34 cellular contexts compared by ENCODE assay signal in the genomic region with DNA sequence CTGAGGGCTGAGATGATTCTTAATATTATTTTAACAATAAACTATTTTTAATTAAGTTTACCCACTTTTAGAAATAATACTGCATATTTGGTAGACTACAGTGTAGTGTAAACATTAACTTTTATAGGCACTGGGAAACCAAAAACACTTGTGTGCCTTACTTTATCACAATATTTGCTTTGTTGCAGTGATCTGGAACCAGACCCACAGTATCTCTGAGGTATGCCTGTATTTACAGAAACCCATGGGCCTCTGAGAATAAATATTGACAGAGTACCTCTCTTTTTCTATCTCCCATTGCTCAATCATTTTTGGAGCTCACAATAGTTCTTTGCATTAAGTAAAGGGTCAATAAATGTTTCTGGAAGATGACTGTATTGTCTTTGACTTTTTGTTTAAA.
DNase-seq lines count a peak whose midpoint lies in the region; ATAC-seq, FAIRE-seq and TF ChIP-seq lines count a peak whose summit lies in the region.
"Had no signal": no experiment of that assay in that cellular context is flagged by ENCODE, and none has a peak within 500 bp of the region (broad histone marks: within the 10 kb centered on the region; RNA-seq: fewer than 3 reads in every experiment).

No MANE protein-coding gene starts in this region.

- no peak overlapping the region for H3K4me3 Mint-ChIP-seq in Caco-2 (ENCODE audit: unreplicated experiment)
- H3K4me3 Mint-ChIP-seq: activated CD8-positive, alpha-beta T cell treated with anti-CD3 and anti-CD28 coated beads, Interleukin-2, amount 10 ng/mL, durations not matched to agents 7 days and 5 days; activated T-helper 17 cell treated with anti-CD3 and anti-CD28 coated beads, Interleukin-2, amount 50 U/mL, for 72 hours; B cell; CD4-positive, alpha-beta memory T cell; central memory CD8-positive, alpha-beta T cell; effector memory CD8-positive, alpha-beta T cell had no signal

- peak; percentile 94 to 100; a peak in 3 of 4 replicates for TF ChIP-seq EP300 in HepG2 (IDR thresholded peaks at IDR 0.05; ENCODE audit: low read depth in 2 of 2, low read length in 2 of 2)
- TF ChIP-seq EP300 in HepG2 (CRISPR knock-in tag; IDR thresholded peaks at IDR 0.05; ENCODE audit: borderline replicate concordance) = peak; percentile 93

- in situ Hi-C loops in HepG2 (cut with HindIII; ENCODE audit: extremely low pct_ligation_motif_present, low pct_unique_long_range_greater_than_20kb) = no loop called here

- intact Hi-C loops in Caco-2 (cut with micrococcal nuclease; ENCODE audit: unreplicated experiment) (loop anchor here (1.0 to 5.0 kb wide), 8 partner anchors 69 to 830 kb away; no protein-coding TSS in a partner anchor), HepG2 (cut with micrococcal nuclease; ENCODE audit: unreplicated experiment) (loop anchor here (1.0 to 5.0 kb wide), 6 partner anchors 70 to 280 kb away; partner anchors contain the start of gene SLCO4C1), posterior cingulate gyrus (cut with DNase I) (no loop called here)

- no peaks in the 10 kb centered on the region for H3K27me3 ChIP-seq in Caco-2 (replicated peaks; ENCODE audit: control insufficient read depth, insufficient read depth, low read length)
- H3K27me3 ChIP-seq in HepG2 (ENCODE audit: control insufficient read depth in 1 of 2, insufficient read depth in 2 of 2, low read length in 2 of 2) = no peaks in the 10 kb centered on the region
- H3K27me3 ChIP-seq: body of pancreas, sigmoid colon, tibial artery, vagina had no signal

- no peak overlapping the region for H3K9ac ChIP-seq in HepG2 (ENCODE audit: insufficient read depth, low read depth, low read length)

- H2AFZ ChIP-seq in HepG2 (ENCODE audit: low read length) = no peak overlapping the region

- H4K20me1 ChIP-seq in HepG2 (ENCODE audit: insufficient read depth, low read length) = no peaks in the 10 kb centered on the region

- H3K79me2 ChIP-seq in HepG2 (ENCODE audit: insufficient read depth, low read length) = no peaks in the 10 kb centered on the region

- peak; percentile 63 for FAIRE-seq in HepG2 (lab: Jason Lieb, UNC)
- FAIRE-seq: G401.6 had no signal

- H3K4me1 ChIP-seq in Caco-2 (peaks cover 36% of the 10 kb centered on the region), HepG2 (ENCODE audit: insufficient read depth, low read length) (peaks cover 41% of the 10 kb centered on the region)
- H3K4me1 ChIP-seq: left ventricle myocardium inferior, psoas muscle, sigmoid colon, tibial artery, vagina had no signal

- DNase-seq in Caco-2 (peak; percentile 57 to 71), HuH-7.5 (ENCODE audit: low spot score) (peak; percentile 7), NCI-H748 treated with DMSO at 0.1 percent for 48 hours (lab: John Stamatoyannopoulos, UW) (peak; percentile 88), HepG2 (ENCODE audit: low spot score) (peak; percentile 96), posterior cingulate gyrus (no peak)
- DNase-seq in stimulated activated CD4-positive, alpha-beta T cell treated with anti-CD3 and anti-CD28 coated beads, Interleukin-4, amount 100 ng/mL, for 4 hours = no peak
- DNase-seq: ACHN; activated CD4-positive, alpha-beta T cell treated with anti-CD3 and anti-CD28 coated beads for 4 hours; activated CD8-positive, alpha-beta T cell treated with anti-CD3 and anti-CD28 coated beads, Interleukin-2, amount 10 ng/mL, durations not matched to agents 7 days and 5 days; activated naive CD4-positive, alpha-beta T cell treated with anti-CD3 and anti-CD28 coated beads, Interleukin-2, amount 50 U/mL, for 16 hours; body of pancreas; CD4-positive, alpha-beta memory T cell; effector memory CD8-positive, alpha-beta T cell; erythroblast; left ventricle myocardium inferior; mesendoderm; NCI-H1092 treated with DMSO at 0.1 percent for 48 hours; NCI-H187 treated with DMSO at 0.1 percent for 48 hours; NCI-H226; OCI-M1; psoas muscle; sigmoid colon; stimulated activated CD4-positive, alpha-beta T cell treated with anti-CD3 and anti-CD28 coated beads, Interleukin-12 subunit alpha, Interleukin-12 subunit beta, amount 100 ng/mL, for 4 hours; stimulated activated CD4-positive, alpha-beta T cell treated with anti-CD3 and anti-CD28 coated beads, Interleukin-4, amount 100 ng/mL, for 1 hour; tibial artery had no signal

- H3K27ac ChIP-seq in HepG2 (ENCODE audit: extremely low read length, insufficient read depth, low read length) = peak overlapping the region; percentile 54
- H3K27ac ChIP-seq: body of pancreas, left ventricle myocardium inferior, psoas muscle, sigmoid colon, tibial artery, vagina had no signal

- no peak overlapping the region for H3K4me3 ChIP-seq in Caco-2 (ENCODE audit: low read depth, low read length)
- H3K4me3 ChIP-seq in HepG2 (replicated peaks in 1 of 3; ENCODE audit: insufficient read depth in 1 of 3, low read depth in 2 of 3, low read length in 3 of 3) = no peak overlapping the region; a peak in 2 of 6 replicates
- H3K4me3 ChIP-seq: body of pancreas, left ventricle myocardium inferior, psoas muscle, sigmoid colon, tibial artery, vagina had no signal

- no peak overlapping the region for H3K27ac Mint-ChIP-seq in Caco-2 (ENCODE audit: unreplicated experiment)
- H3K27ac Mint-ChIP-seq: activated CD8-positive, alpha-beta T cell treated with anti-CD3 and anti-CD28 coated beads, Interleukin-2, amount 10 ng/mL, durations not matched to agents 7 days and 5 days; activated T-helper 17 cell treated with anti-CD3 and anti-CD28 coated beads, Interleukin-2, amount 50 U/mL, for 72 hours; B cell; CD4-positive, alpha-beta memory T cell; effector memory CD8-positive, alpha-beta T cell had no signal

- H3K9me3 Mint-ChIP-seq in Caco-2 (ENCODE audit: unreplicated experiment) = peaks cover 13% of the 10 kb centered on the region
- H3K9me3 Mint-ChIP-seq: activated T-helper 17 cell treated with anti-CD3 and anti-CD28 coated beads, Interleukin-2, amount 50 U/mL, for 72 hours; CD4-positive, alpha-beta memory T cell; central memory CD8-positive, alpha-beta T cell; effector memory CD8-positive, alpha-beta T cell had no signal

- H3K9me3 ChIP-seq in Caco-2 (peaks cover 10% of the 10 kb centered on the region), HepG2 (ENCODE audit: low read length) (peaks cover 31% of the 10 kb centered on the region)
- H3K9me3 ChIP-seq: body of pancreas, psoas muscle, vagina had no signal

- TF ChIP-seq CTCF in Caco-2 (IDR thresholded peaks at IDR 0.05; ENCODE audit: insufficient read depth in 1 of 2, low read depth in 1 of 2, low read length in 1 of 2, severe bottlenecking in 1 of 2, unreplicated experiment in 1 of 2) (no peak), HepG2 (CRISPR knock-in tag; IDR thresholded peaks at IDR 0.05) (no peak)

- CTCF ChIA-PET in Caco-2 (lab: Charles Lee) = interaction anchor here (1.0 kb wide), 1 partner anchor 84 kb away, joined by 4 read pairs; no protein-coding TSS in a partner anchor
- CTCF ChIA-PET in HepG2 (lab: Yijun Ruan, JAX; ENCODE audit: low intra/inter-chr PET ratio, low total read pairs) = interaction anchor here (2.2 to 2.7 kb wide), 2 partner anchors 69 to 280 kb away, joined by 12 to 17 read pairs; no protein-coding TSS in a partner anchor

- peak overlapping the region; percentile 56 for H3K4me2 ChIP-seq in HepG2 (ENCODE audit: low read depth, low read length)

- no peaks in the 10 kb centered on the region for H3K27me3 Mint-ChIP-seq in Caco-2 (ENCODE audit: insufficient read depth, unreplicated experiment)

- no peak for TF ChIP-seq RAD21 in HepG2 (CRISPR knock-in tag; IDR thresholded peaks at IDR 0.05)

- H3K4me1 Mint-ChIP-seq in Caco-2 (ENCODE audit: low read depth, unreplicated experiment) = peaks cover 8% of the 10 kb centered on the region
- H3K4me1 Mint-ChIP-seq: activated T-helper 17 cell treated with anti-CD3 and anti-CD28 coated beads, Interleukin-2, amount 50 U/mL, for 72 hours; B cell; CD4-positive, alpha-beta memory T cell; central memory CD8-positive, alpha-beta T cell had no signal

- no peaks in the 10 kb centered on the region for H3K36me3 Mint-ChIP-seq in Caco-2 (ENCODE audit: insufficient read depth, unreplicated experiment)
- H3K36me3 Mint-ChIP-seq: CD4-positive, alpha-beta memory T cell had no signal

- H3K36me3 ChIP-seq in Caco-2 (ENCODE audit: control insufficient read depth, insufficient read depth, low read length) (no peaks in the 10 kb centered on the region), HepG2 (replicated peaks in 1 of 2; ENCODE audit: control insufficient read depth in 1 of 2, insufficient read depth in 2 of 2, low read length in 2 of 2) (no peaks in the 10 kb centered on the region)
- H3K36me3 ChIP-seq: left ventricle myocardium inferior, sigmoid colon, tibial artery, vagina had no signal

- TF ChIP-seq POLR2A in HepG2 (IDR thresholded peaks at IDR 0.05; ENCODE audit: insufficient read depth in 1 of 2, low read depth in 2 of 2, low read length in 2 of 2) = no peak

- peak; percentile 100 for ATAC-seq in HepG2
- ATAC-seq in GM18517 (IDR thresholded peaks at IDR 0.05; ENCODE audit: unreplicated experiment) = no peak
- ATAC-seq in GM21360 (IDR thresholded peaks at IDR 0.05; ENCODE audit: unreplicated experiment) = no peak
- ATAC-seq: activated CD8-positive, alpha-beta T cell treated with anti-CD3 and anti-CD28 coated beads, Interleukin-2, amount 10 ng/mL, durations not matched to agents 7 days and 5 days; activated T-helper 17 cell treated with anti-CD3 and anti-CD28 coated beads, Interleukin-2, amount 50 U/mL, for 72 hours; body of pancreas; effector memory CD8-positive, alpha-beta T cell; HCT116; psoas muscle; SK-N-SH treated with all-trans-retinoic acid at 6 μM for 48 hours had no signal

- POLR2A ChIA-PET in Caco-2 (lab: Charles Lee) = interaction anchor here (0.5 kb wide), 1 partner anchor 85 kb away, joined by 8 read pairs; no protein-coding TSS in a partner anchor
- POLR2A ChIA-PET in HepG2 (lab: Yijun Ruan, JAX) = interaction anchor here (1.0 kb wide), 1 partner anchor 123 kb away, joined by 7 read pairs; no protein-coding TSS in a partner anchor

- BruUV-seq in Caco-2 (replicated peaks; lab: Mats Ljungman, UMichigan) (no TSS peak), HepG2 (replicated peaks; lab: Mats Ljungman, UMichigan) (no TSS peak)

TF ChIP-seq in HepG2, 621 proteins besides CTCF, POLR2A, EP300 and RAD21 (continues in another document):
- TF ChIP-seq, protein P1, sequence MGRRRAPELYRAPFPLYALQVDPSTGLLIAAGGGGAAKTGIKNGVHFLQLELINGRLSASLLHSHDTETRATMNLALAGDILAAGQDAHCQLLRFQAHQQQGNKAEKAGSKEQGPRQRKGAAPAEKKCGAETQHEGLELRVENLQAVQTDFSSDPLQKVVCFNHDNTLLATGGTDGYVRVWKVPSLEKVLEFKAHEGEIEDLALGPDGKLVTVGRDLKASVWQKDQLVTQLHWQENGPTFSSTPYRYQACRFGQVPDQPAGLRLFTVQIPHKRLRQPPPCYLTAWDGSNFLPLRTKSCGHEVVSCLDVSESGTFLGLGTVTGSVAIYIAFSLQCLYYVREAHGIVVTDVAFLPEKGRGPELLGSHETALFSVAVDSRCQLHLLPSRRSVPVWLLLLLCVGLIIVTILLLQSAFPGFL (CRISPR knock-in tag; IDR thresholded peaks at IDR 0.05) = no peak
- no peak for TF ChIP-seq NFE2L2 (IDR thresholded peaks at IDR 0.05; ENCODE audit: low read length)

Comparison
In these comparisons a context has a peak if more than half of its experiments do, and no peak if none do; other contexts are left out.
1. DNase-seq: peak in Caco-2 (2 of 2), HuH-7.5 (single experiment), NCI-H748 treated with DMSO at 0.1 percent for 48 hours (single experiment) and HepG2 (single experiment); none in posterior cingulate gyrus (0 of 10) and stimulated activated CD4-positive, alpha-beta T cell treated with anti-CD3 and anti-CD28 coated beads, Interleukin-4, amount 100 ng/mL, for 4 hours (0 of 2).